Comparison of ENCODE assay signal across 8 cellular contexts in the genomic region with DNA sequence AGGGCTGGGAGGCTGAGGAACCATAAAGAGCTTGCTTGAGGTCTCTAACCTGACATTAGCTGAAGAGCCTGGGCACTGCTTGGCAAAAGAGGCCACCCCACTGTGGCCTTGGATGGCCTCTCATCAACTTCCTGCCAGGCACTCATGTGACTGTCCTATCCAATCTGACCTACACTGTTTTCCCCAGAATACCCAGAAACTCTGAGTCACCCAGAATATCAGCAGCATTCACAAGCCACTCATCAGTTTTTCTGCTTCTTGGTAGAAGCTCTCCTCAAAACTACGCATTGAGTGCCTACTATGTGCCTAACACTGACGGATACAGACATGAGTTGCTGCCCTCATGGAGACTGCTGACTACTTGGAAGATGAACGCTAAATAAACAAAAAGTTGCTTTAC. TPM values are rescaled to one million over a fixed set of nuclear protein-coding genes. Genes with fewer than 3 reads are reported as not detected.
DNase-seq lines count a peak whose midpoint lies in the region; ATAC-seq and TF ChIP-seq lines count a peak whose summit lies in the region.

No MANE protein-coding gene starts in this region.

- peaks cover 0 to 25% (median 13%) of the 10 kb centered on the region in 4 donors for H3K4me1 ChIP-seq in tibial artery
- H3K4me1 ChIP-seq in HAP-1 = peaks cover 16% of the 10 kb centered on the region

- in situ Hi-C loops in HAP-1 (cut with MboI; ENCODE audit: low sequenced_read_pairs) = no loop called here

- H3K27me3 ChIP-seq in tibial artery (no peaks in the 10 kb centered on the region), HAP-1 (ENCODE audit: low read depth) (no peaks in the 10 kb centered on the region)

- no peak for TF ChIP-seq CTCF in tibial artery (IDR thresholded peaks at IDR 0.05)

- peak overlapping the region; percentile 43 to 45 for H3K27ac ChIP-seq in tibial artery

- intact Hi-C loops in tibial artery (cut with DNase I; ENCODE audit: low total_unique reads) = loop anchor here (10.0 kb wide), 3 partner anchors 48 to 122 kb away; a partner anchor contains a TSS

- no peak overlapping the region for H3K4me3 ChIP-seq in tibial artery
- no peak overlapping the region for H3K4me3 ChIP-seq in HAP-1

- no peaks in the 10 kb centered on the region for H3K36me3 ChIP-seq in tibial artery
- H3K36me3 ChIP-seq in HAP-1 (replicated peaks) = peaks cover 3% of the 10 kb centered on the region; the same call in 1 of the 2 replicates

- DNase-seq in AML-193 (lab: John Stamatoyannopoulos, UW) = peak; percentile 91 to 93
- DNase-seq in Kasumi-1 (lab: John Stamatoyannopoulos, UW) = peak; percentile 83 to 84
- peak; percentile 58 for DNase-seq in astrocyte of the hippocampus (ENCODE audit: low read depth, low spot score)
- peak; percentile 71 for DNase-seq in left lobe of liver (ENCODE audit: low spot score)
- DNase-seq in tibial artery = peak; percentile 74 to 83
- DNase-seq in NCI-H1417 treated with DMSO at 0.1 percent for 48 hours (lab: John Stamatoyannopoulos, UW) = no peak
- no peak for DNase-seq in HAP-1 (ENCODE audit: low spot score in 2 of 2)

- ATAC-seq in left lobe of liver = peak; percentile 57
- no peak for ATAC-seq in HG02885 (IDR thresholded peaks at IDR 0.05; ENCODE audit: poor library complexity, unreplicated experiment)

- no peaks in the 10 kb centered on the region for H3K9me3 ChIP-seq in tibial artery
- H3K9me3 ChIP-seq in HAP-1 = no peaks in the 10 kb centered on the region

RNA-seq across cellular contexts. Expression of a gene that starts 4.1 kb away (rescaled TPM):
- total RNA-seq in left lobe of liver = 21.3 TPM

RNA-seq across cellular contexts. Expression of a gene that starts 48.5 kb away (rescaled TPM):
- total RNA-seq in left lobe of liver = not detected

Comparison
In these comparisons a context has a peak if more than half of its experiments do, and no peak if none do; other contexts are left out.
1. DNase-seq: peak in AML-193 (2 of 2), Kasumi-1 (2 of 2), astrocyte of the hippocampus (single experiment), left lobe of liver (single experiment) and tibial artery (2 of 2); none in NCI-H1417 treated with DMSO at 0.1 percent for 48 hours (single experiment) and HAP-1 (0 of 2).